Comparison of ENCODE assay signal across 7 cellular contexts in genomic region chr1:211476200-211476849, GRCh38. TPM values are rescaled to one million over a fixed set of nuclear protein-coding genes. Genes with fewer than 3 reads are reported as not detected.
DNase-seq lines count a peak whose midpoint lies in the region; ATAC-seq and TF ChIP-seq lines count a peak whose summit lies in the region.

No MANE protein-coding gene starts in this region.

- H3K27ac Mint-ChIP-seq in memory B cell = no peak overlapping the region

- H3K27me3 Mint-ChIP-seq in memory B cell = peaks cover 10% of the 10 kb centered on the region

- no peaks in the 10 kb centered on the region for H3K36me3 Mint-ChIP-seq in memory B cell

- ATAC-seq in HG02973 (IDR thresholded peaks at IDR 0.05; ENCODE audit: unreplicated experiment) (peak; percentile 56), memory B cell (ENCODE audit: low read depth) (peak; percentile 82)

- no peaks in the 10 kb centered on the region for H3K9me3 Mint-ChIP-seq in memory B cell

- peak; percentile 90 for TF ChIP-seq CTCF in GM12865 (IDR thresholded peaks at IDR 0.05; ENCODE audit: insufficient read depth, low read depth, low read length, missing control alignments)

- H3K4me3 Mint-ChIP-seq in memory B cell = no peak overlapping the region

- peaks cover 3% of the 10 kb centered on the region for H3K4me1 Mint-ChIP-seq in memory B cell

- DNase-seq in GM12865 (ENCODE audit: low read depth) (peak; percentile 82), NCI-H446 (lab: John Stamatoyannopoulos, UW) (peak; percentile 76 to 81), dermis blood vessel endothelial cell (peak; percentile 89), memory B cell (ENCODE audit: low spot score in 2 of 2) (peak; percentile 69)
- DNase-seq in activated CD4-positive, alpha-beta T cell treated with anti-CD3 and anti-CD28 coated beads for 4 hours = peak; percentile 82
- DNase-seq in stimulated activated CD8-positive, alpha-beta memory T cell treated with anti-CD3 and anti-CD28 coated beads, Interleukin-15, amount 100 ng/mL, for 48 hours (ENCODE audit: low read depth in 2 of 2) = peak; percentile 57 to 63

- H3K4me3 ChIP-seq in GM12865 (ENCODE audit: low read depth, low read length) = no peak overlapping the region

RNA-seq across cellular contexts. Expression of gene RD3, which starts 15.6 kb away (rescaled TPM):
- total RNA-seq in dermis blood vessel endothelial cell = not detected in 2 replicates
